29 cellular contexts compared by ENCODE assay signal in genomic region chr12:21814327-21814726, GRCh38. TPM values are rescaled to one million over a fixed set of nuclear protein-coding genes. Genes with fewer than 3 reads are reported as not detected.
"Had no signal": no experiment of that assay in that cellular context is flagged by ENCODE, and none has a peak within 500 bp of the region (broad histone marks: within the 10 kb centered on the region; RNA-seq: fewer than 3 reads in every experiment).

No MANE protein-coding gene starts in this region.

- DNase-seq: activated CD4-positive, alpha-beta T cell treated with anti-CD3 and anti-CD28 coated beads for 36 hours; activated CD4-positive, alpha-beta T cell treated with anti-CD3 and anti-CD28 coated beads, Interleukin-2, amount 10 ng/mL, durations not matched to agents 7 days and 5 days; activated CD4-positive, alpha-beta T cell treated with anti-CD3 and anti-CD28 coated beads, Interleukin-2, amount 50 U/mL, for 48 hours; activated CD8-positive, alpha-beta memory T cell treated with anti-CD3 and anti-CD28 coated beads, Interleukin-2, amount 50 U/mL, for 4 hours; activated CD8-positive, alpha-beta T cell treated with anti-CD3 and anti-CD28 coated beads, Interleukin-2, amount 10 ng/mL, durations not matched to agents 7 days and 5 days; activated effector memory CD4-positive, alpha-beta T cell treated with Interleukin-2 at 50 U/mL for 16 hours; activated naive CD4-positive, alpha-beta T cell treated with anti-CD3 and anti-CD28 coated beads, Interleukin-2, amount 10 ng/mL, durations not matched to agents 7 days and 5 days; activated naive CD8-positive, alpha-beta T cell treated with anti-CD3 and anti-CD28 coated beads, Interleukin-2, amount 50 U/mL, for 24 hours; activated T-cell treated with anti-CD3 and anti-CD28 coated beads for 4 hours; activated T-cell treated with anti-CD3 and anti-CD28 coated beads, Interleukin-2, amount 50 U/mL, for 48 hours; anterior cingulate cortex; Kasumi-1; KG1; MG63; MV-4-11; NCI-H1092; NCI-H1436 treated with DMSO at 0.1 percent for 48 hours; NCI-H1694 treated with DMSO at 0.1 percent for 48 hours; NCI-H2029; NCI-H345; NCI-H524 treated with DMSO at 0.1 percent for 48 hours; SHP77 treated with DMSO at 0.1 percent for 48 hours; SK-N-SH had no signal

- H3K36me3 ChIP-seq: MG63, SJSA1 had no signal

- H3K4me2 ChIP-seq: SK-N-SH had no signal

- H3K4me3 ChIP-seq: MG63, SJSA1 had no signal

- FAIRE-seq: bronchial epithelial cell, TTC549 had no signal

- ATAC-seq: activated CD4-positive, alpha-beta T cell treated with anti-CD3 and anti-CD28 coated beads for 36 hours; activated CD4-positive, CD25-positive, alpha-beta regulatory T cell treated with anti-CD3 and anti-CD28 coated beads, Interleukin-2, amount 50 U/mL, for 24 hours; activated CD8-positive, alpha-beta T cell treated with anti-CD3 and anti-CD28 coated beads, Interleukin-2, amount 10 ng/mL, durations not matched to agents 7 days and 5 days; activated naive CD8-positive, alpha-beta T cell treated with anti-CD3 and anti-CD28 coated beads, Interleukin-2, amount 50 U/mL, for 24 hours; Panc1; WTC11 had no signal

- H3K27me3 ChIP-seq: MG63, SJSA1 had no signal

- H3K9ac ChIP-seq: SK-N-SH had no signal

- H3K27ac ChIP-seq: SJSA1 had no signal

- H3K9me3 ChIP-seq: MG63, SJSA1, SK-N-SH had no signal

RNA-seq across cellular contexts. Expression of gene KCNJ8, which starts 39.8 kb away (rescaled TPM):
- total RNA-seq: activated CD4-positive, alpha-beta T cell treated with anti-CD3 and anti-CD28 coated beads for 36 hours; activated CD4-positive, alpha-beta T cell treated with anti-CD3 and anti-CD28 coated beads, Interleukin-2, amount 10 ng/mL, durations not matched to agents 7 days and 5 days; activated CD8-positive, alpha-beta T cell treated with anti-CD3 and anti-CD28 coated beads, Interleukin-2, amount 10 ng/mL, durations not matched to agents 7 days and 5 days; SJSA1 had no signal
